In genomic region chr10:78210976-78211375, GRCh38 we compare ENCODE assay signal across 3 cellular contexts.
TF ChIP-seq lines count a peak whose summit lies in the region.

No MANE protein-coding gene starts in this region.

TF ChIP-seq in IMR-90, 13 proteins besides CTCF, POLR2A, EP300 and RAD21 (continued from another document):
- TF ChIP-seq, protein P1, sequence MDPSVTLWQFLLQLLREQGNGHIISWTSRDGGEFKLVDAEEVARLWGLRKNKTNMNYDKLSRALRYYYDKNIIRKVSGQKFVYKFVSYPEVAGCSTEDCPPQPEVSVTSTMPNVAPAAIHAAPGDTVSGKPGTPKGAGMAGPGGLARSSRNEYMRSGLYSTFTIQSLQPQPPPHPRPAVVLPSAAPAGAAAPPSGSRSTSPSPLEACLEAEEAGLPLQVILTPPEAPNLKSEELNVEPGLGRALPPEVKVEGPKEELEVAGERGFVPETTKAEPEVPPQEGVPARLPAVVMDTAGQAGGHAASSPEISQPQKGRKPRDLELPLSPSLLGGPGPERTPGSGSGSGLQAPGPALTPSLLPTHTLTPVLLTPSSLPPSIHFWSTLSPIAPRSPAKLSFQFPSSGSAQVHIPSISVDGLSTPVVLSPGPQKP (IDR thresholded peaks at IDR 0.05; ENCODE audit: borderline replicate concordance, low read depth, low read length): no peak
- TF ChIP-seq BHLHE40 (IDR thresholded peaks at IDR 0.05; ENCODE audit: low read depth, low read length): no peak
- TF ChIP-seq USF2 (IDR thresholded peaks at IDR 0.05; ENCODE audit: low read depth, low read length): no peak
- TF ChIP-seq SMC3 (IDR thresholded peaks at IDR 0.05; ENCODE audit: low read depth, low read length): no peak
- TF ChIP-seq CEBPB (IDR thresholded peaks at IDR 0.05; ENCODE audit: low read depth, low read length): no peak
- TF ChIP-seq RCOR1 (IDR thresholded peaks at IDR 0.05; ENCODE audit: insufficient replicate concordance, low read length): no peak
- TF ChIP-seq FOS (IDR thresholded peaks at IDR 0.05; ENCODE audit: low read depth, low read length): no peak
- no peak for TF ChIP-seq MXI1 (IDR thresholded peaks at IDR 0.05; ENCODE audit: borderline replicate concordance, low read depth, low read length)
- no peak for TF ChIP-seq RFX5 (IDR thresholded peaks at IDR 0.05; ENCODE audit: low read depth, low read length)
- TF ChIP-seq MAFK (IDR thresholded peaks at IDR 0.05; ENCODE audit: low read depth, low read length): no peak
- TF ChIP-seq MAZ (IDR thresholded peaks at IDR 0.05; ENCODE audit: borderline replicate concordance, low read depth, low read length): no peak
- TF ChIP-seq CHD1 (IDR thresholded peaks at IDR 0.05; ENCODE audit: low read depth, low read length): no peak

TF ChIP-seq in neural cell, 6 proteins besides CTCF, POLR2A, EP300 and RAD21 (continued from another document):
- TF ChIP-seq SMC3 (conservative IDR thresholded peaks at IDR 0.05; ENCODE audit: poor library complexity) (no peak), POLR2AphosphoS5 (IDR thresholded peaks at IDR 0.05) (no peak), EZH2 (IDR thresholded peaks at IDR 0.05; ENCODE audit: borderline replicate concordance, insufficient read depth, low read length, poor library complexity, severe bottlenecking) (no peak)

TF ChIP-seq in GM23338, 12 proteins besides CTCF, POLR2A, EP300 and RAD21 (continued from another document):
- TF ChIP-seq STAT1 (IDR thresholded peaks at IDR 0.05; ENCODE audit: unreplicated experiment): no peak
- TF ChIP-seq NANOG (IDR thresholded peaks at IDR 0.05; ENCODE audit: borderline replicate concordance): no peak
- no peak for TF ChIP-seq ETS1 (IDR thresholded peaks at IDR 0.05)
- TF ChIP-seq ZNF114 (CRISPR knock-in tag; IDR thresholded peaks at IDR 0.05): no peak
- no peak for TF ChIP-seq ZNF462 (CRISPR knock-in tag; IDR thresholded peaks at IDR 0.05)
- TF ChIP-seq POLR2AphosphoS5 (IDR thresholded peaks at IDR 0.05; ENCODE audit: low read depth): no peak
- no peak for TF ChIP-seq EZH2 (IDR thresholded peaks at IDR 0.05; ENCODE audit: low read depth, unreplicated experiment)
- no peak for TF ChIP-seq EZH2phosphoT487 (IDR thresholded peaks at IDR 0.05; ENCODE audit: unreplicated experiment)
- TF ChIP-seq CREB1 (CRISPR knock-in tag; IDR thresholded peaks at IDR 0.05; ENCODE audit: low read depth): no peak
- TF ChIP-seq, protein P2, sequence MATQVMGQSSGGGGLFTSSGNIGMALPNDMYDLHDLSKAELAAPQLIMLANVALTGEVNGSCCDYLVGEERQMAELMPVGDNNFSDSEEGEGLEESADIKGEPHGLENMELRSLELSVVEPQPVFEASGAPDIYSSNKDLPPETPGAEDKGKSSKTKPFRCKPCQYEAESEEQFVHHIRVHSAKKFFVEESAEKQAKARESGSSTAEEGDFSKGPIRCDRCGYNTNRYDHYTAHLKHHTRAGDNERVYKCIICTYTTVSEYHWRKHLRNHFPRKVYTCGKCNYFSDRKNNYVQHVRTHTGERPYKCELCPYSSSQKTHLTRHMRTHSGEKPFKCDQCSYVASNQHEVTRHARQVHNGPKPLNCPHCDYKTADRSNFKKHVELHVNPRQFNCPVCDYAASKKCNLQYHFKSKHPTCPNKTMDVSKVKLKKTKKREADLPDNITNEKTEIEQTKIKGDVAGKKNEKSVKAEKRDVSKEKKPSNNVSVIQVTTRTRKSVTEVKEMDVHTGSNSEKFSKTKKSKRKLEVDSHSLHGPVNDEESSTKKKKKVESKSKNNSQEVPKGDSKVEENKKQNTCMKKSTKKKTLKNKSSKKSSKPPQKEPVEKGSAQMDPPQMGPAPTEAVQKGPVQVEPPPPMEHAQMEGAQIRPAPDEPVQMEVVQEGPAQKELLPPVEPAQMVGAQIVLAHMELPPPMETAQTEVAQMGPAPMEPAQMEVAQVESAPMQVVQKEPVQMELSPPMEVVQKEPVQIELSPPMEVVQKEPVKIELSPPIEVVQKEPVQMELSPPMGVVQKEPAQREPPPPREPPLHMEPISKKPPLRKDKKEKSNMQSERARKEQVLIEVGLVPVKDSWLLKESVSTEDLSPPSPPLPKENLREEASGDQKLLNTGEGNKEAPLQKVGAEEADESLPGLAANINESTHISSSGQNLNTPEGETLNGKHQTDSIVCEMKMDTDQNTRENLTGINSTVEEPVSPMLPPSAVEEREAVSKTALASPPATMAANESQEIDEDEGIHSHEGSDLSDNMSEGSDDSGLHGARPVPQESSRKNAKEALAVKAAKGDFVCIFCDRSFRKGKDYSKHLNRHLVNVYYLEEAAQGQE (IDR thresholded peaks at IDR 0.05; ENCODE audit: unreplicated experiment): no peak
